20 cellular contexts compared by ENCODE assay signal in genomic region chr5:133144245-133144981, GRCh38.
"Had no signal": no experiment of that assay in that cellular context is flagged by ENCODE, and none has a peak within 500 bp of the region (broad histone marks: within the 10 kb centered on the region; RNA-seq: fewer than 3 reads in every experiment).

No MANE protein-coding gene starts in this region.

- H3K4me1 ChIP-seq: SJSA1 had no signal

- H3K27me3 ChIP-seq: MG63, SJSA1 had no signal

- FAIRE-seq: RCC 7860 had no signal

- H3K36me3 ChIP-seq: MG63, SJSA1 had no signal

- H3K9me3 ChIP-seq: MG63, SJSA1 had no signal

- H3K27ac ChIP-seq: SJSA1, SK-N-MC had no signal

- H3K4me3 ChIP-seq: MG63, SJSA1, SK-N-MC had no signal

- DNase-seq: KG1, MG63, NCI-H1092 treated with DMSO at 0.1 percent for 48 hours, NCI-H1436, NCI-H187, NCI-H2029, NCI-H2081 treated with DMSO at 0.1 percent for 48 hours, NCI-H2171, NCI-H226, NCI-H446, NCI-H510A, NCI-H524 treated with DMSO at 0.1 percent for 48 hours, NCI-H69, NCI-H774, Right ventricle myocardium superior, RPMI8226, SIG-M5 had no signal
